8 cellular contexts compared by ENCODE assay signal in the genomic region with DNA sequence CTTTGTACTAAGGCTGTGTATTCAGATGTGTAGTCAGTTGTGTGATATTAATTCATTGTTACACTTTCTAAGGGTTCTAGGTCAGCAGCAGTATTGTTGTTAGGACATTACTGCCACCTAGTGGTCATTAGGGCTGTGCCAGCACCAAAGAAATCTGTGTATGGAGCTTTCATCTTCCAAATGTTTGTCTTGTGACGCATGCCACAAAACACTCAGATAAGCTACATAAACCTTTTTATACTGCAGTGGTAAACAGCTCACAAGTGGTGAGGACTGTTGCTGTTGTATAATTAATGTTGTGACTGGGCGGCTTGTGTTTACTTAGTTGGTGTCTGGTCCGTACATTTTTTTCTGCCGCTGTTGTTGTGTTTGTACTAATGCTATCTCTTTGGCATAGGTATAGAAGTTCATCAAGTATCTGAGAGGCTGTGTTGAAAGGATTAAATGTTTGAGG. TPM values are rescaled to one million over a fixed set of nuclear protein-coding genes. Genes with fewer than 3 reads are reported as not detected.
DNase-seq lines count a peak whose midpoint lies in the region; ATAC-seq and TF ChIP-seq lines count a peak whose summit lies in the region.

No MANE protein-coding gene starts in this region.

- TF ChIP-seq RAD21 in SK-N-SH (IDR thresholded peaks at IDR 0.05; ENCODE audit: low read length), result peak; percentile 93

- POLR2A ChIA-PET in SK-N-SH (lab: Yijun Ruan, JAX), result no interaction called here
- POLR2A ChIA-PET in activated naive CD8-positive, alpha-beta T cell treated with anti-CD3 and anti-CD28 coated beads, Interleukin-2, amount 10 ng/mL, durations not matched to agents 7 days and 5 days (lab: Charles Lee), result interaction anchor here (0.9 to 1.8 kb wide), 4 partner anchors 36 to 361 kb away, joined by 3 to 11 read pairs (median 4); no protein-coding TSS in a partner anchor

- CTCF ChIA-PET in SK-N-SH (lab: Yijun Ruan, JAX), result interaction anchor here (0.6 to 6.7 kb wide), 72 partner anchors 9 to 835 kb away, joined by 3 to 67 read pairs (median 5); a partner anchor contains a TSS

- peak; percentile 99 for DNase-seq in DMS53 treated with DMSO at 0.1 percent for 48 hours (lab: John Stamatoyannopoulos, UW; ENCODE audit: unreplicated experiment)
- peak; percentile 89 for DNase-seq in LoVo (ENCODE audit: low spot score)
- DNase-seq in SK-N-SH, result peak; percentile 60
- no peak for DNase-seq in activated naive CD8-positive, alpha-beta T cell treated with anti-CD3 and anti-CD28 coated beads, Interleukin-2, amount 10 ng/mL, durations not matched to agents 7 days and 5 days
- no peak for DNase-seq in Right ventricle myocardium superior
- DNase-seq in pulmonary artery endothelial cell (ENCODE audit: low read depth, low spot score), result peak; percentile 89

- no peak overlapping the region for H3K9ac ChIP-seq in SK-N-SH

- peak; percentile 58 for ATAC-seq in GM21529 (IDR thresholded peaks at IDR 0.05; ENCODE audit: unreplicated experiment)
- peak; percentile 46 for ATAC-seq in activated naive CD8-positive, alpha-beta T cell treated with anti-CD3 and anti-CD28 coated beads, Interleukin-2, amount 10 ng/mL, durations not matched to agents 7 days and 5 days (ENCODE audit: low read depth)
- peak; percentile 90 for ATAC-seq in Right ventricle myocardium superior (ENCODE audit: poor library complexity)
- ATAC-seq in GM21717 (IDR thresholded peaks at IDR 0.05; ENCODE audit: unreplicated experiment), result no peak

- H3K36me3 Mint-ChIP-seq in activated naive CD8-positive, alpha-beta T cell treated with anti-CD3 and anti-CD28 coated beads, Interleukin-2, amount 10 ng/mL, durations not matched to agents 7 days and 5 days, result peaks cover 3% of the 10 kb centered on the region

- H2AFZ ChIP-seq in SK-N-SH (ENCODE audit: low read depth), result 0 out of 2 replicates have a peak overlapping the region, but pooled peaks have one; percentile 9

- H3K4me1 ChIP-seq in SK-N-SH (ENCODE audit: control insufficient read depth in 1 of 2, insufficient read depth in 2 of 2, low read depth in 1 of 2, low read length in 1 of 2), result peaks cover 3 to 17% of the 10 kb centered on the region in 2 experiments; a peak in 3 of 4 replicates

- intact Hi-C loops in Right ventricle myocardium superior (cut with DNase I), result loop anchor here (5.0 to 10.0 kb wide), 2 partner anchors 154 to 366 kb away; no protein-coding TSS in a partner anchor

- peaks cover 7% of the 10 kb centered on the region for H3F3A ChIP-seq in SK-N-SH (replicated peaks; ENCODE audit: insufficient read depth)

- H3K36me3 ChIP-seq in SK-N-SH (replicated peaks in 1 of 2; ENCODE audit: control insufficient read depth in 1 of 2, insufficient read depth in 2 of 2, low read length in 1 of 2), result no peaks in the 10 kb centered on the region

- no peaks in the 10 kb centered on the region for H3K9me2 ChIP-seq in SK-N-SH

- H3K4me3 ChIP-seq in SK-N-SH (ENCODE audit: low read depth in 2 of 2, low read length in 1 of 2), result peak overlapping the region in 1 of 2 experiments; percentile 16; a peak in 1 of 4 replicates

- peak overlapping the region; percentile 34; the same call in 1 of the 2 replicates for H3K4me2 ChIP-seq in SK-N-SH

- H3K9me3 Mint-ChIP-seq in activated naive CD8-positive, alpha-beta T cell treated with anti-CD3 and anti-CD28 coated beads, Interleukin-2, amount 10 ng/mL, durations not matched to agents 7 days and 5 days, result no peaks in the 10 kb centered on the region

- H3K79me2 ChIP-seq in SK-N-SH (ENCODE audit: insufficient read depth), result no peaks in the 10 kb centered on the region

- no peaks in the 10 kb centered on the region for H3K9me3 ChIP-seq in SK-N-SH

- no peaks in the 10 kb centered on the region for H3K27me3 ChIP-seq in SK-N-SH (ENCODE audit: insufficient read depth)

- H3K4me1 Mint-ChIP-seq in activated naive CD8-positive, alpha-beta T cell treated with anti-CD3 and anti-CD28 coated beads, Interleukin-2, amount 10 ng/mL, durations not matched to agents 7 days and 5 days, result peaks cover 59% of the 10 kb centered on the region

- no peak for TF ChIP-seq EP300 in SK-N-SH (IDR thresholded peaks at IDR 0.05; ENCODE audit: borderline replicate concordance in 1 of 2, low read depth in 1 of 2, low read length in 1 of 2)

- no peaks in the 10 kb centered on the region for H4K20me1 ChIP-seq in SK-N-SH (ENCODE audit: insufficient read depth)

- 42% methylated on average over 4 of the region's 4 CpGs for WGBS in SK-N-SH (ENCODE audit: low lambda C conversion rate)

- peak; percentile 98 for TF ChIP-seq CTCF in SK-N-SH (IDR thresholded peaks at IDR 0.05)

- peaks cover 2% of the 10 kb centered on the region for H3K27me3 Mint-ChIP-seq in activated naive CD8-positive, alpha-beta T cell treated with anti-CD3 and anti-CD28 coated beads, Interleukin-2, amount 10 ng/mL, durations not matched to agents 7 days and 5 days

- H3K27ac Mint-ChIP-seq in activated naive CD8-positive, alpha-beta T cell treated with anti-CD3 and anti-CD28 coated beads, Interleukin-2, amount 10 ng/mL, durations not matched to agents 7 days and 5 days, result peak overlapping the region; percentile 62

- H3K4me3 Mint-ChIP-seq in activated naive CD8-positive, alpha-beta T cell treated with anti-CD3 and anti-CD28 coated beads, Interleukin-2, amount 10 ng/mL, durations not matched to agents 7 days and 5 days, result no peak overlapping the region

- no peak overlapping the region for H3K27ac ChIP-seq in SK-N-SH (ENCODE audit: low read depth in 2 of 2, low read length in 1 of 2)

TF ChIP-seq in SK-N-SH, 30 proteins besides CTCF, POLR2A, EP300 and RAD21:
- TF ChIP-seq SMC3 (IDR thresholded peaks at IDR 0.05; ENCODE audit: low read depth, low read length) (peak; percentile 87), RFX5 (IDR thresholded peaks at IDR 0.05; ENCODE audit: low read length) (peak; percentile 16; the same call in 1 of the 2 replicates), CHD2 (IDR thresholded peaks at IDR 0.05; ENCODE audit: low read length, partially characterized antibody) (peak; percentile 26), RCOR1 (IDR thresholded peaks at IDR 0.05; ENCODE audit: low read length) (no peak), GATA2 (CRISPR knock-in tag; IDR thresholded peaks at IDR 0.05) (no peak)
TF ChIP-seq in SK-N-SH: peak in this region for 3.

RNA-seq across cellular contexts. Expression of a gene that starts 51.7 kb away (rescaled TPM):
- polyA plus RNA-seq in SK-N-SH (2012; rRNA removed), result 5.9 and 6.5 TPM in 2 replicates
- 3.9 and 5.5 TPM in 2 replicates for polyA plus RNA-seq in SK-N-SH (2012; cell fraction: cytosol; rRNA removed)
- 2.0 and 4.0 TPM in 2 replicates for polyA plus RNA-seq in SK-N-SH (2012; cell fraction: nucleus; rRNA removed)
- 100 to 1,000 TPM; 124 to 138 TPM for total RNA-seq in activated naive CD8-positive, alpha-beta T cell treated with anti-CD3 and anti-CD28 coated beads, Interleukin-2, amount 10 ng/mL, durations not matched to agents 7 days and 5 days
- total RNA-seq in Right ventricle myocardium superior (50.9 TPM), pulmonary artery endothelial cell (222 and 234 TPM in 2 replicates)

Comparison
In these comparisons a context has a peak if more than half of its experiments do, and no peak if none do; other contexts are left out.
1. DNase-seq: peak in DMS53 treated with DMSO at 0.1 percent for 48 hours (single experiment), LoVo (single experiment), SK-N-SH (single experiment) and pulmonary artery endothelial cell (single experiment); none in activated naive CD8-positive, alpha-beta T cell treated with anti-CD3 and anti-CD28 coated beads, Interleukin-2, amount 10 ng/mL, durations not matched to agents 7 days and 5 days (single experiment) and Right ventricle myocardium superior (single experiment).